In the genomic region with DNA sequence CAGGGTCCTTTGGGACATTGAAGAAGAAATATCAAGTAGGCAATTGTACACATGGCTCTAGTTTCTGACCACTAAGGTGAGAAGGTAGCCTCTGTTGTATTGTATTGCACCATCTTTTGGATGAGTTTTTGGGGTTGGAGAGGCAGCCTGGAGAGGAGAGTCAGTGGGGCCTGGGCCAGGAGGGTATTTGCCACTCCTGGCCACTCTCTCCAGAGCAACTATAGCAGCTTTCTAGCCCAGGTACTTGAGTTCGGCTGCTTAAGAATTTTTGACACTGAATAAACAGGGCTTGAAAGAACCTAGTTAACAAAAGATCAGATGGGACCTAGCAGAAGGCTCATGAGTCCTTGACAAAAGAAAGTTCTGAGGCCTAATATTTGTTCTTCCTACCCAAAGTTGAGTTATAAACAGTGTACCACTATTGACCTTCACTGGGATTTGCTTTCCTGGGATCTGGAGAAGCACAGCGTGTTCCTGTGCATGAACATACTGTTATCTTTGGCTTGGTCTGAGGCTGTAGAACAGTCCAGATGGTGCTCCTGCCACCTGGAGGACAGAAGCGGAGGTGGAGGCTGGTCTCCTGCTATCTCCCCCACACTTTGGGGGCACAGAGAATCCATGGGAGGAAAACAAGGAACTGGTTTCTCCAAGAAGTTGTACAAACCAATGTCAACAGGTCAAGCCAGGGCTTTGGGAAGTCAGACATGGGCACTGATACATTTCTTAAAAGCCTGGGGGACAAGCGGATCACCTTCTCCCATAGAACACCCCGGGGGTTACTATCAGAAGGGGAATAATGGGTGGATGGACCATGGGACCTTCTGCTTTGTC, we compare ENCODE assay signal across 8 cellular contexts.
A peak's percentile ranks its signal among the peaks of the same experiment; 100 is the strongest.
DNase-seq lines count a peak whose midpoint lies in the region; ATAC-seq and TF ChIP-seq lines count a peak whose summit lies in the region.

No MANE protein-coding gene starts in this region.

- no peak overlapping the region for H3K4me3 ChIP-seq in kidney epithelial cell (ENCODE audit: low read depth, low read length)

- peak; percentile 58 for TF ChIP-seq CTCF in kidney epithelial cell (IDR thresholded peaks at IDR 0.05; ENCODE audit: insufficient read depth, low read length, poor library complexity, severe bottlenecking)

- peak; percentile 33 for DNase-seq in ACHN
- peak; percentile 47 for DNase-seq in HEK293T (ENCODE audit: extremely low spot score)
- DNase-seq in astrocyte of the hippocampus (ENCODE audit: low read depth, low spot score) = peak; percentile 68
- DNase-seq in kidney epithelial cell (ENCODE audit: low read depth) = no peak
- no peak for DNase-seq in NCI-H146 (lab: John Stamatoyannopoulos, UW)
- no peak for DNase-seq in COLO829 (ENCODE audit: low spot score)
- DNase-seq in NK-92 treated with Interleukin-12 subunit alpha and Interleukin-12 subunit beta, amount 100 ng/mL, for 24 hours (lab: John Stamatoyannopoulos, UW) = no peak

- no peak for ATAC-seq in HG03342 (IDR thresholded peaks at IDR 0.05; ENCODE audit: unreplicated experiment)

- H3K27me3 ChIP-seq in kidney epithelial cell (ENCODE audit: control insufficient read depth, insufficient read depth, low read length) = no peaks in the 10 kb centered on the region

- no peaks in the 10 kb centered on the region for H3K36me3 ChIP-seq in kidney epithelial cell (ENCODE audit: control insufficient read depth, insufficient read depth, low read length)

- POLR2A ChIA-PET in HEK293T (lab: Yijun Ruan, JAX) = interaction anchor here (1.0 kb wide), 1 partner anchor 225 kb away, joined by 4 read pairs; no protein-coding TSS in a partner anchor

- CTCF ChIA-PET in HEK293T (lab: Yijun Ruan, JAX) = interaction anchor here (0.8 to 2.6 kb wide), 5 partner anchors 143 to 225 kb away, joined by 3 to 13 read pairs (median 3); no protein-coding TSS in a partner anchor

- in situ Hi-C loops in ACHN (cut with HindIII; ENCODE audit: low pct_ligation_motif_present, low pct_unique_long_range_greater_than_20kb, low sequenced_read_pairs) = no loop called here

TF ChIP-seq in HEK293T, 16 proteins besides CTCF, POLR2A, EP300 and RAD21:
- TF ChIP-seq TARDBP (IDR thresholded peaks at IDR 0.05) (no peak), ZNF384 (IDR thresholded peaks at IDR 0.05) (no peak), FOXA1 (IDR thresholded peaks at IDR 0.05) (no peak), CTBP1 (IDR thresholded peaks at IDR 0.05; ENCODE audit: borderline replicate concordance) (no peak), FOXM1 (IDR thresholded peaks at IDR 0.05; ENCODE audit: borderline replicate concordance) (no peak), HDGF (IDR thresholded peaks at IDR 0.05; ENCODE audit: borderline replicate concordance) (no peak), SUZ12 (IDR thresholded peaks at IDR 0.05) (no peak), L3MBTL2 (conservative IDR thresholded peaks at IDR 0.05) (no peak), ARNT (IDR thresholded peaks at IDR 0.05) (no peak), LEF1 (IDR thresholded peaks at IDR 0.05; ENCODE audit: borderline replicate concordance) (no peak), BHLHE40 (IDR thresholded peaks at IDR 0.05; ENCODE audit: borderline replicate concordance) (no peak), ELF4 (IDR thresholded peaks at IDR 0.05) (no peak), FOXK2 (IDR thresholded peaks at IDR 0.05) (no peak), SP1 (IDR thresholded peaks at IDR 0.05) (no peak), NFRKB (IDR thresholded peaks at IDR 0.05) (no peak)
- TF ChIP-seq, protein P1, sequence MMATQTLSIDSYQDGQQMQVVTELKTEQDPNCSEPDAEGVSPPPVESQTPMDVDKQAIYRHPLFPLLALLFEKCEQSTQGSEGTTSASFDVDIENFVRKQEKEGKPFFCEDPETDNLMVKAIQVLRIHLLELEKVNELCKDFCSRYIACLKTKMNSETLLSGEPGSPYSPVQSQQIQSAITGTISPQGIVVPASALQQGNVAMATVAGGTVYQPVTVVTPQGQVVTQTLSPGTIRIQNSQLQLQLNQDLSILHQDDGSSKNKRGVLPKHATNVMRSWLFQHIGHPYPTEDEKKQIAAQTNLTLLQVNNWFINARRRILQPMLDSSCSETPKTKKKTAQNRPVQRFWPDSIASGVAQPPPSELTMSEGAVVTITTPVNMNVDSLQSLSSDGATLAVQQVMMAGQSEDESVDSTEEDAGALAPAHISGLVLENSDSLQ (IDR thresholded peaks at IDR 0.05) = no peak

Comparison
In these comparisons a context has a peak if more than half of its experiments do, and no peak if none do; other contexts are left out.
1. DNase-seq: peak in ACHN (single experiment), HEK293T (single experiment) and astrocyte of the hippocampus (single experiment); none in kidney epithelial cell (single experiment), NCI-H146 (single experiment), COLO829 (single experiment) and NK-92 treated with Interleukin-12 subunit alpha and Interleukin-12 subunit beta, amount 100 ng/mL, for 24 hours (single experiment).